In genomic region chr19:40530091-40530901, GRCh38 we compare ENCODE assay signal across 8 cellular contexts. TPM values are rescaled to one million over a fixed set of nuclear protein-coding genes. Genes with fewer than 3 reads are reported as not detected.
A peak's percentile ranks its signal among the peaks of the same experiment; 100 is the strongest.
DNase-seq lines count a peak whose midpoint lies in the region; ATAC-seq and TF ChIP-seq lines count a peak whose summit lies in the region.

No MANE protein-coding gene starts in this region.

- peak overlapping the region; percentile 66 for H3K4me3 Mint-ChIP-seq in progenitor cell of endocrine pancreas (ENCODE audit: low read depth)

- H3K27me3 ChIP-seq in ectodermal cell (ENCODE audit: control insufficient read depth, insufficient read depth, low read length, poor library complexity, severe bottlenecking), result peaks cover 12% of the 10 kb centered on the region
- H3K27me3 ChIP-seq in uterus, result no peaks in the 10 kb centered on the region

- H3K9me3 ChIP-seq in SK-N-MC (ENCODE audit: low read depth, low read length) (no peaks in the 10 kb centered on the region), ectodermal cell (ENCODE audit: control insufficient read depth, low read length) (no peaks in the 10 kb centered on the region), uterus (no peaks in the 10 kb centered on the region)

- DNase-seq in stimulated activated CD4-positive, alpha-beta T cell treated with anti-CD3 and anti-CD28 coated beads, Interleukin-12 subunit alpha, Interleukin-12 subunit beta, amount 100 ng/mL, for 4 hours, result peak; percentile 19
- DNase-seq in stimulated activated CD4-positive, alpha-beta T cell treated with anti-CD3 and anti-CD28 coated beads, Interleukin-4, amount 100 ng/mL, for 1 hour, result no peak
- no peak for DNase-seq in SK-N-MC (ENCODE audit: low read depth, low spot score)
- peak; percentile 62 for DNase-seq in progenitor cell of endocrine pancreas (ENCODE audit: low spot score, unreplicated experiment)
- no peak for DNase-seq in activated gamma-delta T cell treated with Interleukin-2 at 50 U/mL for 16 hours
- no peak for DNase-seq in uterus

- no peak for TF ChIP-seq POLR2A in uterus (IDR thresholded peaks at IDR 0.05)

- H3K4me1 Mint-ChIP-seq in progenitor cell of endocrine pancreas (ENCODE audit: low read depth), result peaks cover 9% of the 10 kb centered on the region

- TF ChIP-seq CTCF in progenitor cell of endocrine pancreas (IDR thresholded peaks at IDR 0.05; ENCODE audit: unreplicated experiment), result no peak
- TF ChIP-seq CTCF in uterus (IDR thresholded peaks at IDR 0.05), result peak in 2 of 4 experiments; percentile 21 to 30

- no peak for ATAC-seq in GM19023 (IDR thresholded peaks at IDR 0.05; ENCODE audit: unreplicated experiment)

- intact Hi-C loops in uterus (cut with DNase I; ENCODE audit: low total_unique reads), result loop anchor here (5.0 kb wide), 1 partner anchor 67 kb away; no protein-coding TSS in a partner anchor

- H3K27ac Mint-ChIP-seq in progenitor cell of endocrine pancreas, result no peak overlapping the region

- H3K9ac ChIP-seq in SK-N-MC (ENCODE audit: insufficient read length), result no peak overlapping the region

- peaks cover 59% of the 10 kb centered on the region for H3K27me3 Mint-ChIP-seq in progenitor cell of endocrine pancreas

- H3K4me3 ChIP-seq in SK-N-MC (peak overlapping the region; percentile 70), ectodermal cell (ENCODE audit: insufficient read depth, low read depth, low read length) (peak overlapping the region; percentile 30), uterus (no peak overlapping the region)

- H3K27ac ChIP-seq in SK-N-MC, result no peak overlapping the region
- H3K27ac ChIP-seq in ectodermal cell (ENCODE audit: insufficient read depth, low read depth, low read length, poor library complexity, severe bottlenecking), result no peak overlapping the region
- no peak overlapping the region for H3K27ac ChIP-seq in uterus

- H3K36me3 Mint-ChIP-seq in progenitor cell of endocrine pancreas (ENCODE audit: insufficient read depth), result no peaks in the 10 kb centered on the region

- no peaks in the 10 kb centered on the region for H3K36me3 ChIP-seq in SK-N-MC (ENCODE audit: insufficient read depth, low read length)
- no peaks in the 10 kb centered on the region for H3K36me3 ChIP-seq in ectodermal cell (ENCODE audit: control insufficient read depth, insufficient read depth, low read length)
- no peaks in the 10 kb centered on the region for H3K36me3 ChIP-seq in uterus

- H3K9me3 Mint-ChIP-seq in progenitor cell of endocrine pancreas (ENCODE audit: low read depth), result no peaks in the 10 kb centered on the region

- H3K4me1 ChIP-seq in ectodermal cell (ENCODE audit: control insufficient read depth, insufficient read depth, low read length) (peaks cover 7% of the 10 kb centered on the region), uterus (peaks cover 0 to 10% of the 10 kb centered on the region in 2 donors)

- 2 to 3% methylated on average over 75 of the region's 75 CpGs for WGBS in ectodermal cell, 2 experiments

RNA-seq across cellular contexts. Expression of gene SHKBP1, which starts 46.4 kb away (rescaled TPM):
- 120 TPM for polyA plus RNA-seq in ectodermal cell (2013, experiment 1 of 4)
- polyA plus RNA-seq in ectodermal cell (2013, experiment 2 of 4), result 117 TPM
- 85.8 TPM for polyA plus RNA-seq in ectodermal cell (2013, experiment 3 of 4)
- 93.1 TPM for polyA plus RNA-seq in ectodermal cell (2013, experiment 4 of 4)
- total RNA-seq in progenitor cell of endocrine pancreas (102 and 114 TPM in 2 replicates), uterus (10 to 100 TPM; 15.1 to 57.4 (median 21.9) TPM)

Comparison
In these comparisons a context has a peak if more than half of its experiments do, and no peak if none do; other contexts are left out.
1. DNase-seq: peak in stimulated activated CD4-positive, alpha-beta T cell treated with anti-CD3 and anti-CD28 coated beads, Interleukin-12 subunit alpha, Interleukin-12 subunit beta, amount 100 ng/mL, for 4 hours (single experiment) and progenitor cell of endocrine pancreas (single experiment); none in stimulated activated CD4-positive, alpha-beta T cell treated with anti-CD3 and anti-CD28 coated beads, Interleukin-4, amount 100 ng/mL, for 1 hour (single experiment), SK-N-MC (single experiment), activated gamma-delta T cell treated with Interleukin-2 at 50 U/mL for 16 hours (single experiment) and uterus (0 of 2).
2. H3K4me3 ChIP-seq: peak in SK-N-MC (single experiment) and ectodermal cell (single experiment); none in uterus (0 of 2).